ENCODE assay signal across 10 cellular contexts in the genomic region with DNA sequence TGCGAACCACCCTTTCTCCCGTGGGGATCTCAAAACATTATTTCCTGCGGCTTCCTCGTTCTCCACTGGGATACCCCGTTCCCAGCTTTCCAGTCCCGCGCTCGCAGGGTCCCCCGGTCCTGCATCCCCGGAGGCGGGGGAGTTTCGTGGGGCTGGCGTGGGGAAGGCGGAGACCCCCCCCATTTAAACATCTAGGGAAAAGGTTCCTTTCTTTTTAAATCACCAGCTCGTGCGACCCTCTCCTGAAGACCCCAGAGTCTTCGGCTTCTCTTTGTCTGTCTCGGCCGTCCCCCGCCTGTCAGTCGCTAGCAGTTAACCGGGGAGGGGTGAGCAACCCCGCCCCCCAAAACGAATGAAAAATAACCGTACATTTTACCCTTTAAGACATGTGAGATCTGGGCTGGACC. TPM values are rescaled to one million over a fixed set of nuclear protein-coding genes. Genes with fewer than 3 reads are reported as not detected.
DNase-seq lines count a peak whose midpoint lies in the region; ATAC-seq, FAIRE-seq and TF ChIP-seq lines count a peak whose summit lies in the region.
"Had no signal": no experiment of that assay in that cellular context is flagged by ENCODE, and none has a peak within 500 bp of the region (broad histone marks: within the 10 kb centered on the region; RNA-seq: fewer than 3 reads in every experiment).

No MANE protein-coding gene starts in this region.

- H3K79me2 ChIP-seq in KMS-11 (ENCODE audit: insufficient read depth, low read depth), result no peaks in the 10 kb centered on the region

- intact Hi-C loops in prostate gland (cut with DNase I), result no loop called here

- H3K4me2 ChIP-seq in KMS-11, result peak overlapping the region; percentile 70

- peak overlapping the region; percentile 95 for H3K4me3 Mint-ChIP-seq in neural crest cell

- TF ChIP-seq CTCF in KMS-11 (conservative IDR thresholded peaks at IDR 0.05; ENCODE audit: low read depth, low read length) (no peak), choroid plexus epithelial cell (conservative IDR thresholded peaks at IDR 0.05; ENCODE audit: low read depth, low read length) (no peak), neural crest cell (conservative IDR thresholded peaks at IDR 0.05) (no peak), prostate gland (IDR thresholded peaks at IDR 0.05) (no peak)

- peak overlapping the region; percentile 89 for H3K9ac ChIP-seq in KMS-11

- peak; percentile 64 for FAIRE-seq in G401.6 (lab: Jason Lieb, UNC)

- H3K4me3 ChIP-seq in KMS-11 (IDR thresholded peaks at IDR 0.05; ENCODE audit: insufficient read depth, low read depth, low read length) (no peak overlapping the region), choroid plexus epithelial cell (ENCODE audit: low read depth, low read length) (peak overlapping the region; percentile 91), prostate gland (no peak overlapping the region)

- no peaks in the 10 kb centered on the region for H3K9me3 ChIP-seq in prostate gland

- H3K27ac Mint-ChIP-seq in neural crest cell (ENCODE audit: unreplicated experiment), result peak overlapping the region; percentile 100

- no peaks in the 10 kb centered on the region for H4K20me1 ChIP-seq in KMS-11 (ENCODE audit: insufficient read depth)

- no peak for TF ChIP-seq POLR2A in prostate gland (IDR thresholded peaks at IDR 0.05)

- ATAC-seq in HG02610 (IDR thresholded peaks at IDR 0.05; ENCODE audit: unreplicated experiment) (no peak), GM18870 (IDR thresholded peaks at IDR 0.05; ENCODE audit: unreplicated experiment) (no peak)

- peaks cover 21% of the 10 kb centered on the region for H3K36me3 Mint-ChIP-seq in neural crest cell (ENCODE audit: low read depth)

- H3K27me3 ChIP-seq in KMS-11 (ENCODE audit: insufficient read depth, low read depth) (peaks cover 3% of the 10 kb centered on the region; the same call in 1 of the 2 replicates), prostate gland (replicated peaks; ENCODE audit: insufficient read depth) (peaks cover 68% of the 10 kb centered on the region)

- H2AFZ ChIP-seq in KMS-11 (ENCODE audit: low read depth), result peak overlapping the region; percentile 93

- H3K36me3 ChIP-seq in KMS-11 (ENCODE audit: insufficient read depth), result no peaks in the 10 kb centered on the region
- no peaks in the 10 kb centered on the region for H3K36me3 ChIP-seq in prostate gland

- DNase-seq in choroid plexus epithelial cell (ENCODE audit: low read depth) (no peak), neural crest cell (ENCODE audit: low read depth, low spot score) (peak; percentile 58), prostate gland (ENCODE audit: low spot score) (no peak), NCI-H510A treated with DMSO at 0.1 percent for 48 hours (lab: John Stamatoyannopoulos, UW) (no peak)
- DNase-seq: NCI-H526 treated with DMSO at 0.1 percent for 48 hours had no signal

- WGBS in prostate gland, result 4% methylated on average over 25 of the region's 25 CpGs

- H3K9me3 Mint-ChIP-seq in neural crest cell, result no peaks in the 10 kb centered on the region

- no peaks in the 10 kb centered on the region for H3K4me1 ChIP-seq in KMS-11 (ENCODE audit: low read depth, poor library complexity, severe bottlenecking)
- H3K4me1 ChIP-seq in prostate gland (replicated peaks), result no peaks in the 10 kb centered on the region

- H3K27ac ChIP-seq in KMS-11 (no peak overlapping the region; the same call in 1 of the 2 replicates), prostate gland (no peak overlapping the region)

- H3K4me1 Mint-ChIP-seq in neural crest cell, result peaks cover 66% of the 10 kb centered on the region

- H3K27me3 Mint-ChIP-seq in neural crest cell (ENCODE audit: low read depth), result peaks cover 32% of the 10 kb centered on the region

RNA-seq across cellular contexts. Expression of a gene that starts 0.5 kb away (rescaled TPM):
- total RNA-seq in neural crest cell (536 and 543 TPM in 2 replicates), prostate gland (10 to 100 TPM in 1 of 2 donors, not detected in 1; 10.9 TPM)

RNA-seq across cellular contexts. Expression of a gene that starts 28.3 kb away (rescaled TPM):
- total RNA-seq in neural crest cell (not detected in 2 replicates), prostate gland (not detected)
- total RNA-seq: mucosa of gallbladder had no signal

RNA-seq across cellular contexts. Expression of a gene that starts 52.1 kb away (rescaled TPM):
- total RNA-seq in neural crest cell (146 and 153 TPM in 2 replicates), prostate gland (100 to 1,000 TPM in 1 of 2 donors, 10 to 100 TPM in 1; 71.2 to 111 TPM)

Comparison
In these comparisons a context has a peak if more than half of its experiments do, and no peak if none do; other contexts are left out.
1. RNA of a gene that starts 0.5 kb away (total RNA-seq): 536 to 543 TPM in neural crest cell; 10.9 TPM in prostate gland; every median in the first group is over 10 times any median in the second.